In genomic region chr7:50486512-50486911, GRCh38 we compare ENCODE assay signal across 28 cellular contexts.
"Had no signal": no experiment of that assay in that cellular context is flagged by ENCODE, and none has a peak within 500 bp of the region (broad histone marks: within the 10 kb centered on the region; RNA-seq: fewer than 3 reads in every experiment).

No MANE protein-coding gene starts in this region.

- H3K4me2 ChIP-seq: hepatocyte had no signal

- H3K4me3 Mint-ChIP-seq: mesothelial cell of epicardium; naive B cell; natural killer cell; nephron progenitor cell; stimulated activated naive CD8-positive, alpha-beta T cell treated with anti-CD3 and anti-CD28 coated beads, Interleukin-15, Interleukin-2, amounts not matched to agents 100 ng/mL and 50 ng/mL, for 24 hours had no signal

- ATAC-seq: natural killer cell, right cardiac atrium, sciatic nerve, upper lobe of right lung had no signal

- H3K9me3 ChIP-seq: ovary, prostate gland, suprapubic skin, thoracic aorta, tibial artery, upper lobe of right lung had no signal

- H3K4me3 ChIP-seq: hepatocyte, left ventricle myocardium inferior, lung, ovary, prostate gland, skin epidermis, suprapubic skin, thoracic aorta, tibial artery, upper lobe of right lung had no signal

- H3K27ac Mint-ChIP-seq: mesothelial cell of epicardium; natural killer cell; nephron progenitor cell; stimulated activated naive CD8-positive, alpha-beta T cell treated with anti-CD3 and anti-CD28 coated beads, Interleukin-15, Interleukin-2, amounts not matched to agents 100 ng/mL and 50 ng/mL, for 24 hours had no signal

- H3K4me1 Mint-ChIP-seq: mesothelial cell of epicardium, naive B cell, natural killer cell had no signal

- FAIRE-seq: urothelium cell line had no signal

- H3K27ac ChIP-seq: hepatocyte, left ventricle myocardium inferior, ovary, prostate gland, skin epidermis, suprapubic skin, thoracic aorta, tibial artery, upper lobe of right lung had no signal

- H3K36me3 Mint-ChIP-seq: mesothelial cell of epicardium, naive B cell, natural killer cell had no signal

- H3K27me3 ChIP-seq: hepatocyte, ovary, suprapubic skin, tibial artery, upper lobe of right lung had no signal

- H3K36me3 ChIP-seq: left ventricle myocardium inferior, ovary, prostate gland, suprapubic skin, thoracic aorta, tibial artery, upper lobe of right lung had no signal

- H2AFZ ChIP-seq: hepatocyte had no signal

- H3K4me1 ChIP-seq: left ventricle myocardium inferior, prostate gland, suprapubic skin, tibial artery, upper lobe of right lung had no signal

- H3K9me3 Mint-ChIP-seq: natural killer cell; stimulated activated naive CD8-positive, alpha-beta T cell treated with anti-CD3 and anti-CD28 coated beads, Interleukin-15, Interleukin-2, amounts not matched to agents 100 ng/mL and 50 ng/mL, for 24 hours had no signal

- H3K79me2 ChIP-seq: hepatocyte had no signal

- DNase-seq: islet precursor cell; left ventricle myocardium inferior; mesendoderm; naive B cell; natural killer cell; nephron progenitor cell; ovary; posterior cingulate gyrus; retina; right cardiac atrium; stimulated activated CD4-positive, alpha-beta T cell treated with anti-CD3 and anti-CD28 coated beads, Interleukin-12 subunit alpha, Interleukin-12 subunit beta, amount 100 ng/mL, for 4 hours; stimulated activated CD4-positive, alpha-beta T cell treated with anti-CD3 and anti-CD28 coated beads, Interleukin-15, amount 100 ng/mL, for 24 hours; stimulated activated CD4-positive, alpha-beta T cell treated with anti-CD3 and anti-CD28 coated beads, Interleukin-2, amount 100 ng/mL, for 24 hours; stimulated activated CD4-positive, alpha-beta T cell treated with anti-CD3 and anti-CD28 coated beads, Interleukin-4, amount 100 ng/mL, for 1 hour; stimulated activated naive CD4-positive, alpha-beta T cell; tibial artery; trophoblast cell; upper lobe of right lung had no signal
